Comparison of ENCODE assay signal across 8 cellular contexts in genomic region chr11:134412508-134413333, GRCh38. TPM values are rescaled to one million over a fixed set of nuclear protein-coding genes. Genes with fewer than 3 reads are reported as not detected.
DNase-seq lines count a peak whose midpoint lies in the region; ATAC-seq and TF ChIP-seq lines count a peak whose summit lies in the region.

No MANE protein-coding gene starts in this region.

- intact Hi-C loops in left lung (cut with DNase I), result no loop called here

- H3K36me3 Mint-ChIP-seq in effector memory CD8-positive, alpha-beta T cell (ENCODE audit: insufficient read depth), result no peaks in the 10 kb centered on the region
- H3K36me3 Mint-ChIP-seq in neural crest cell (ENCODE audit: low read depth), result no peaks in the 10 kb centered on the region

- no peak overlapping the region for H3K4me3 ChIP-seq in RWPE2 (ENCODE audit: severe bottlenecking)
- peak overlapping the region in 1 of 2 donors; percentile 31 for H3K4me3 ChIP-seq in left lung

- H3K4me3 Mint-ChIP-seq in effector memory CD8-positive, alpha-beta T cell, result peak overlapping the region; percentile 15 to 63
- peak overlapping the region; percentile 87 for H3K4me3 Mint-ChIP-seq in neural crest cell

- H3K36me3 ChIP-seq in RWPE2 (ENCODE audit: low read depth), result no peaks in the 10 kb centered on the region
- H3K36me3 ChIP-seq in left lung, result no peaks in the 10 kb centered on the region

- H3K9me3 Mint-ChIP-seq in effector memory CD8-positive, alpha-beta T cell, result no peaks in the 10 kb centered on the region
- H3K9me3 Mint-ChIP-seq in neural crest cell, result no peaks in the 10 kb centered on the region

- peaks cover 32 to 36% of the 10 kb centered on the region in 2 donors for H3K4me1 Mint-ChIP-seq in effector memory CD8-positive, alpha-beta T cell (ENCODE audit: low read depth in 2 of 2)
- peaks cover 48% of the 10 kb centered on the region for H3K4me1 Mint-ChIP-seq in neural crest cell

- H3K27ac ChIP-seq in RWPE2 (ENCODE audit: poor library complexity, severe bottlenecking) (no peak overlapping the region), left lung (no peak overlapping the region)

- in situ Hi-C loops in GM13976 (cut with MboI; ENCODE audit: low sequenced_read_pairs, unreplicated experiment), result no loop called here

- H3K4me1 ChIP-seq in RWPE2 (ENCODE audit: insufficient read depth, poor library complexity, severe bottlenecking) (no peaks in the 10 kb centered on the region), left lung (no peaks in the 10 kb centered on the region)

- H3K27me3 ChIP-seq in RWPE2 (ENCODE audit: insufficient read depth, poor library complexity, severe bottlenecking) (peaks cover 61% of the 10 kb centered on the region), left lung (peaks cover 28 to 90% of the 10 kb centered on the region in 2 donors)

- TF ChIP-seq CTCF in GM13976 (IDR thresholded peaks at IDR 0.05; ENCODE audit: borderline replicate concordance, control extremely low read depth, extremely low read depth, insufficient read depth, missing control alignments) (no peak), RWPE2 (IDR thresholded peaks at IDR 0.05; ENCODE audit: poor library complexity, severe bottlenecking) (no peak), neural crest cell (conservative IDR thresholded peaks at IDR 0.05) (no peak), left lung (IDR thresholded peaks at IDR 0.05) (no peak)

- ATAC-seq in RWPE2 (ENCODE audit: low read depth) (peak; percentile 24; the same call in 1 of the 3 replicates), GM19328 (IDR thresholded peaks at IDR 0.05; ENCODE audit: unreplicated experiment) (no peak), left lung (no peak), HG02981 (IDR thresholded peaks at IDR 0.05; ENCODE audit: unreplicated experiment) (no peak)
- peak; percentile 51 for ATAC-seq in effector memory CD8-positive, alpha-beta T cell (replicated peaks)

- DNase-seq in GM13976 (ENCODE audit: low spot score) (peak; percentile 49), RWPE2 (ENCODE audit: low spot score) (no peak), neural crest cell (ENCODE audit: low read depth, low spot score) (peak; percentile 54), left lung (no peak), LoVo (ENCODE audit: low spot score) (no peak)
- DNase-seq in effector memory CD8-positive, alpha-beta T cell, result peak in 2 of 3 experiments; percentile 6 to 34

- peak overlapping the region in 1 of 2 donors; percentile 6 for H3K27ac Mint-ChIP-seq in effector memory CD8-positive, alpha-beta T cell
- no peak overlapping the region for H3K27ac Mint-ChIP-seq in neural crest cell (ENCODE audit: unreplicated experiment)

- H3K27me3 Mint-ChIP-seq in effector memory CD8-positive, alpha-beta T cell, result peaks cover 19 to 77% of the 10 kb centered on the region in 2 donors
- peaks cover 16% of the 10 kb centered on the region for H3K27me3 Mint-ChIP-seq in neural crest cell (ENCODE audit: low read depth)

- H3K9me3 ChIP-seq in RWPE2 (ENCODE audit: severe bottlenecking) (no peaks in the 10 kb centered on the region), left lung (no peaks in the 10 kb centered on the region)

RNA-seq across cellular contexts. Expression of gene B3GAT1, which starts 0.7 kb away (rescaled TPM):
- total RNA-seq in neural crest cell (31.8 and 32.3 TPM in 2 replicates), left lung (under 1 TPM; 0.32 to 0.58 TPM)

Comparison
In these comparisons a context has a peak if more than half of its experiments do, and no peak if none do; other contexts are left out.
1. DNase-seq: peak in GM13976 (single experiment), effector memory CD8-positive, alpha-beta T cell (2 of 3) and neural crest cell (single experiment); none in RWPE2 (single experiment), left lung (0 of 2) and LoVo (single experiment).
2. ATAC-seq: peak in RWPE2 (single experiment) and effector memory CD8-positive, alpha-beta T cell (single experiment); none in GM19328 (single experiment), left lung (single experiment) and HG02981 (single experiment).
3. RNA of gene B3GAT1, which starts 0.7 kb away (total RNA-seq): 31.8 to 32.3 TPM in neural crest cell; 0.32 to 0.58 TPM in left lung; every median in the first group is over 10 times any median in the second.